Comparison of ENCODE assay signal across 22 cellular contexts in genomic region chr7:13890793-13891192, GRCh38.
"Had no signal": no experiment of that assay in that cellular context is flagged by ENCODE, and none has a peak within 500 bp of the region (broad histone marks: within the 10 kb centered on the region; RNA-seq: fewer than 3 reads in every experiment).

No MANE protein-coding gene starts in this region.

- H3K36me3 ChIP-seq: colonic mucosa, esophagus squamous epithelium, gastrocnemius medialis, left lung, lower lobe of right lung had no signal

- H3K4me3 ChIP-seq: colonic mucosa, esophagus squamous epithelium, gastrocnemius medialis, heart right ventricle, left lung, lower lobe of right lung had no signal

- H3K4me1 ChIP-seq: colonic mucosa, esophagus squamous epithelium, gastrocnemius medialis, heart right ventricle, left lung, lower lobe of right lung had no signal

- H3K27ac ChIP-seq: colonic mucosa, epithelial cell of prostate, esophagus squamous epithelium, gastrocnemius medialis, heart right ventricle, left lung, lower lobe of right lung had no signal

- H3K27me3 ChIP-seq: colonic mucosa, esophagus squamous epithelium, gastrocnemius medialis, heart right ventricle, left lung had no signal

- ATAC-seq: effector memory CD8-positive, alpha-beta T cell; esophagus mucosa; gastrocnemius medialis; heart right ventricle; left cardiac atrium; left lung; left ventricle myocardium superior; lower lobe of right lung had no signal

- H3K9me3 ChIP-seq: colonic mucosa, esophagus squamous epithelium, gastrocnemius medialis, left lung, lower lobe of right lung had no signal

- DNase-seq: colonic mucosa; cortex of kidney; effector CD8-positive, alpha-beta T cell; effector memory CD8-positive, alpha-beta T cell; endodermal cell; erythroblast; esophagus squamous epithelium; foreskin fibroblast; foreskin melanocyte; gastrocnemius medialis; glutamatergic neuron; head of caudate nucleus; heart right ventricle; hippocampal formation; left cardiac atrium; left lung; left ventricle myocardium superior; lower lobe of right lung; mesendoderm; midbrain had no signal
